ENCODE assay signal across 9 cellular contexts in the genomic region with DNA sequence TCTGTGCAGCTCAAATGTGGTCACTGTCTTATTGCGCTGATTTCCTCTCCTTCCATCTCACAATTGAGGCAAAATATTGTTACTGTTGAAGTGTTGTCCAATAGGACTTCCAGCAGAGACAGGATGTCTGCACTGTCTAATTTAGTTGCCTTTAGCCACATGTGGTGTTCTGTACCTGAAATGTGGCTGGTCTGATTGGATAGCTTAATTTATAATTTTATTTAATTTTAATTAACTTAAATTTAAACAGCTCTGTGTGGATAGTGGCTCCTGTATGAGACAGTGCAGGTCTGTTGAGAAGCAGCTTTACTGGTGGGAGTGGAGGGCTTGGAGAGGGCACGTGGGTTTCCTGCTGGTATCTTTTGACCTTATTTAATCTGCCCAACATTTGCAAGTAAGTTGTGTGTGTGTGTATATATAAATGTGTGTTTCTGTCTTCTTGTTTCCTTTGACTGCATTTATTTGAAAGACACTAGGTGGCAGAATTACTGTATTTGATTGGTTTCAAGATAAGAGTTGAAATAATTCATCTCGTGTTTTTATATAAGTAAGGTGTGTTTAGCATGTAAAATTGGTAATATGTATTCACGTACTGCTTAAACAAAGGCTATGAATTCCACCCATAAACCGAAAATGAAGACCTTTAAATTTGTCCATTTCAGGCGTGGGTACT. TPM values are rescaled to one million over a fixed set of nuclear protein-coding genes. Genes with fewer than 3 reads are reported as not detected.
A peak's percentile ranks its signal among the peaks of the same experiment; 100 is the strongest.
DNase-seq lines count a peak whose midpoint lies in the region; ATAC-seq and TF ChIP-seq lines count a peak whose summit lies in the region.
"Had no signal": no experiment of that assay in that cellular context is flagged by ENCODE, and none has a peak within 500 bp of the region (broad histone marks: within the 10 kb centered on the region; RNA-seq: fewer than 3 reads in every experiment).

No MANE protein-coding gene starts in this region.

- DNase-seq in CD1c-positive myeloid dendritic cell (ENCODE audit: extremely low spot score) (peak; percentile 16), kidney glomerular epithelial cell (lab: John Stamatoyannopoulos, UW) (peak; percentile 1), NCI-H187 treated with DMSO at 0.1 percent for 48 hours (lab: John Stamatoyannopoulos, UW) (no peak)
- DNase-seq in activated T-helper 2 cell treated with anti-CD3 and anti-CD28 coated beads, Interferon-gamma antibody, Interleukin-2, Interleukin-4, amounts not matched to agents 10 μg/mL and 5 μg/mL and 100 μg/mL, durations not matched to agents 14 hours and 24 hours and 36 hours (ENCODE audit: low spot score), result no peak
- DNase-seq in stimulated activated CD4-positive, alpha-beta T cell treated with anti-CD3 and anti-CD28 coated beads, Interleukin-1b, Interleukin-23, amount 100 ng/mL, for 48 hours, result no peak
- DNase-seq in stimulated activated naive CD8-positive, alpha-beta T cell treated with anti-CD3 and anti-CD28 coated beads, Interleukin-15, Interleukin-2, amounts not matched to agents 100 U/mL and 50 U/mL, for 24 hours, result no peak
- DNase-seq: activated CD4-positive, CD25-positive, alpha-beta regulatory T cell treated with anti-CD3 and anti-CD28 coated beads, Interleukin-2, amount 50 U/mL, for 72 hours had no signal

- peaks cover 44% of the 10 kb centered on the region for H3K4me1 Mint-ChIP-seq in activated T-helper 2 cell treated with anti-CD3 and anti-CD28 coated beads, Interferon-gamma antibody, Interleukin-2, Interleukin-4, amounts not matched to agents 10 μg/mL and 5 μg/mL and 100 μg/mL, durations not matched to agents 14 hours and 24 hours and 36 hours (ENCODE audit: low read depth)

- H3K9me3 Mint-ChIP-seq in activated T-helper 2 cell treated with anti-CD3 and anti-CD28 coated beads, Interferon-gamma antibody, Interleukin-2, Interleukin-4, amounts not matched to agents 10 μg/mL and 5 μg/mL and 100 μg/mL, durations not matched to agents 14 hours and 24 hours and 36 hours, result no peaks in the 10 kb centered on the region

- intact Hi-C loops in activated T-helper 2 cell treated with anti-CD3 and anti-CD28 coated beads, Interferon-gamma antibody, Interleukin-2, Interleukin-4, amounts not matched to agents 10 μg/mL and 5 μg/mL and 100 μg/mL, durations not matched to agents 14 hours and 24 hours and 36 hours (cut with micrococcal nuclease), result no loop called here

- H3K4me3 Mint-ChIP-seq in activated T-helper 2 cell treated with anti-CD3 and anti-CD28 coated beads, Interferon-gamma antibody, Interleukin-2, Interleukin-4, amounts not matched to agents 10 μg/mL and 5 μg/mL and 100 μg/mL, durations not matched to agents 14 hours and 24 hours and 36 hours (ENCODE audit: low read depth), result no peak overlapping the region

- H3K36me3 Mint-ChIP-seq in activated T-helper 2 cell treated with anti-CD3 and anti-CD28 coated beads, Interferon-gamma antibody, Interleukin-2, Interleukin-4, amounts not matched to agents 10 μg/mL and 5 μg/mL and 100 μg/mL, durations not matched to agents 14 hours and 24 hours and 36 hours (ENCODE audit: low read depth), result peaks cover 35% of the 10 kb centered on the region

- ATAC-seq in GM18909 (IDR thresholded peaks at IDR 0.05; ENCODE audit: poor library complexity, unreplicated experiment), result no peak
- no peak for ATAC-seq in stimulated activated naive CD8-positive, alpha-beta T cell treated with anti-CD3 and anti-CD28 coated beads, Interleukin-15, Interleukin-2, amounts not matched to agents 100 U/mL and 50 U/mL, for 24 hours

- H3K27me3 Mint-ChIP-seq in activated T-helper 2 cell treated with anti-CD3 and anti-CD28 coated beads, Interferon-gamma antibody, Interleukin-2, Interleukin-4, amounts not matched to agents 10 μg/mL and 5 μg/mL and 100 μg/mL, durations not matched to agents 14 hours and 24 hours and 36 hours (ENCODE audit: low read depth), result no peaks in the 10 kb centered on the region

- no peak for TF ChIP-seq EP300 in Ishikawa (IDR thresholded peaks at IDR 0.05; ENCODE audit: borderline replicate concordance)

- peak; percentile 37 for TF ChIP-seq RAD21 in Ishikawa (IDR thresholded peaks at IDR 0.05; ENCODE audit: low read depth)

- peak overlapping the region; percentile 15 for H3K27ac Mint-ChIP-seq in activated T-helper 2 cell treated with anti-CD3 and anti-CD28 coated beads, Interferon-gamma antibody, Interleukin-2, Interleukin-4, amounts not matched to agents 10 μg/mL and 5 μg/mL and 100 μg/mL, durations not matched to agents 14 hours and 24 hours and 36 hours

TF ChIP-seq in Ishikawa, 13 proteins besides CTCF, POLR2A, EP300 and RAD21:
- TF ChIP-seq CREB1 (IDR thresholded peaks at IDR 0.05; ENCODE audit: low read depth) (no peak), NFIC (IDR thresholded peaks at IDR 0.05) (no peak), EGR1 (IDR thresholded peaks at IDR 0.05) (no peak), YY1 (IDR thresholded peaks at IDR 0.05; ENCODE audit: low read depth) (no peak), FOXM1 (IDR thresholded peaks at IDR 0.05; ENCODE audit: borderline replicate concordance, low read depth) (no peak), TCF12 (IDR thresholded peaks at IDR 0.05; ENCODE audit: low read depth) (no peak), ZBTB7A (IDR thresholded peaks at IDR 0.05; ENCODE audit: low read depth) (no peak), TEAD4 (IDR thresholded peaks at IDR 0.05) (no peak), TAF1 (IDR thresholded peaks at IDR 0.05; ENCODE audit: low read depth) (no peak), CEBPB (IDR thresholded peaks at IDR 0.05) (no peak)
- TF ChIP-seq, protein P1, sequence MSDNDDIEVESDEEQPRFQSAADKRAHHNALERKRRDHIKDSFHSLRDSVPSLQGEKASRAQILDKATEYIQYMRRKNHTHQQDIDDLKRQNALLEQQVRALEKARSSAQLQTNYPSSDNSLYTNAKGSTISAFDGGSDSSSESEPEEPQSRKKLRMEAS (IDR thresholded peaks at IDR 0.05), result no peak
- TF ChIP-seq, protein P2, sequence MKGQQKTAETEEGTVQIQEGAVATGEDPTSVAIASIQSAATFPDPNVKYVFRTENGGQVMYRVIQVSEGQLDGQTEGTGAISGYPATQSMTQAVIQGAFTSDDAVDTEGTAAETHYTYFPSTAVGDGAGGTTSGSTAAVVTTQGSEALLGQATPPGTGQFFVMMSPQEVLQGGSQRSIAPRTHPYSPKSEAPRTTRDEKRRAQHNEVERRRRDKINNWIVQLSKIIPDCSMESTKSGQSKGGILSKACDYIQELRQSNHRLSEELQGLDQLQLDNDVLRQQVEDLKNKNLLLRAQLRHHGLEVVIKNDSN (IDR thresholded peaks at IDR 0.05), result no peak
- TF ChIP-seq, protein P3, sequence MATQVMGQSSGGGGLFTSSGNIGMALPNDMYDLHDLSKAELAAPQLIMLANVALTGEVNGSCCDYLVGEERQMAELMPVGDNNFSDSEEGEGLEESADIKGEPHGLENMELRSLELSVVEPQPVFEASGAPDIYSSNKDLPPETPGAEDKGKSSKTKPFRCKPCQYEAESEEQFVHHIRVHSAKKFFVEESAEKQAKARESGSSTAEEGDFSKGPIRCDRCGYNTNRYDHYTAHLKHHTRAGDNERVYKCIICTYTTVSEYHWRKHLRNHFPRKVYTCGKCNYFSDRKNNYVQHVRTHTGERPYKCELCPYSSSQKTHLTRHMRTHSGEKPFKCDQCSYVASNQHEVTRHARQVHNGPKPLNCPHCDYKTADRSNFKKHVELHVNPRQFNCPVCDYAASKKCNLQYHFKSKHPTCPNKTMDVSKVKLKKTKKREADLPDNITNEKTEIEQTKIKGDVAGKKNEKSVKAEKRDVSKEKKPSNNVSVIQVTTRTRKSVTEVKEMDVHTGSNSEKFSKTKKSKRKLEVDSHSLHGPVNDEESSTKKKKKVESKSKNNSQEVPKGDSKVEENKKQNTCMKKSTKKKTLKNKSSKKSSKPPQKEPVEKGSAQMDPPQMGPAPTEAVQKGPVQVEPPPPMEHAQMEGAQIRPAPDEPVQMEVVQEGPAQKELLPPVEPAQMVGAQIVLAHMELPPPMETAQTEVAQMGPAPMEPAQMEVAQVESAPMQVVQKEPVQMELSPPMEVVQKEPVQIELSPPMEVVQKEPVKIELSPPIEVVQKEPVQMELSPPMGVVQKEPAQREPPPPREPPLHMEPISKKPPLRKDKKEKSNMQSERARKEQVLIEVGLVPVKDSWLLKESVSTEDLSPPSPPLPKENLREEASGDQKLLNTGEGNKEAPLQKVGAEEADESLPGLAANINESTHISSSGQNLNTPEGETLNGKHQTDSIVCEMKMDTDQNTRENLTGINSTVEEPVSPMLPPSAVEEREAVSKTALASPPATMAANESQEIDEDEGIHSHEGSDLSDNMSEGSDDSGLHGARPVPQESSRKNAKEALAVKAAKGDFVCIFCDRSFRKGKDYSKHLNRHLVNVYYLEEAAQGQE (IDR thresholded peaks at IDR 0.05; ENCODE audit: low read depth), result no peak

RNA-seq across cellular contexts. Expression of a gene that starts 55.3 kb away (rescaled TPM):
- total RNA-seq in activated T-helper 2 cell treated with anti-CD3 and anti-CD28 coated beads, Interferon-gamma antibody, Interleukin-2, Interleukin-4, amounts not matched to agents 10 μg/mL and 5 μg/mL and 100 μg/mL, durations not matched to agents 14 hours and 24 hours and 36 hours, result 0.64 and 0.68 TPM in 2 replicates

Comparison
In these comparisons a context has a peak if more than half of its experiments do, and no peak if none do; other contexts are left out.
1. DNase-seq: peak in CD1c-positive myeloid dendritic cell (single experiment) and kidney glomerular epithelial cell (single experiment); none in activated T-helper 2 cell treated with anti-CD3 and anti-CD28 coated beads, Interferon-gamma antibody, Interleukin-2, Interleukin-4, amounts not matched to agents 10 μg/mL and 5 μg/mL and 100 μg/mL, durations not matched to agents 14 hours and 24 hours and 36 hours (single experiment), stimulated activated CD4-positive, alpha-beta T cell treated with anti-CD3 and anti-CD28 coated beads, Interleukin-1b, Interleukin-23, amount 100 ng/mL, for 48 hours (single experiment), stimulated activated naive CD8-positive, alpha-beta T cell treated with anti-CD3 and anti-CD28 coated beads, Interleukin-15, Interleukin-2, amounts not matched to agents 100 U/mL and 50 U/mL, for 24 hours (single experiment) and NCI-H187 treated with DMSO at 0.1 percent for 48 hours (single experiment).